ENCODE assay signal across 7 cellular contexts in the genomic region with DNA sequence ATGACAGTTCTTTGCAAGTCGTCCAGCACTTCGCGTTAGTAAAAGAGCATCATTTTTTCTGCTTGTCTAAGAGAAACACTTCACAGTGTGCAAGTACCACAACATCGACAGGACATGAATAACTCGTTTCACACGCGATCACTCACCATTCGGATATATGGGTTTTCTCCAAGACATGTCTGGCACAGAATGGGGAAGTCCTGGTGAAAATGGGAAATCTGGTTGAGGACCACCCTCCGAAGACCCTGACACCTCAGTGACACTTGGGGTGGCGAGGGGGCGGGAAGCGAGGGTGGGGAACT.
A peak's percentile ranks its signal among the peaks of the same experiment; 100 is the strongest.
DNase-seq lines count a peak whose midpoint lies in the region; ATAC-seq and TF ChIP-seq lines count a peak whose summit lies in the region.

No MANE protein-coding gene starts in this region.

- no peaks in the 10 kb centered on the region for H3K9me3 Mint-ChIP-seq in stimulated activated effector memory CD8-positive, alpha-beta T cell treated with anti-CD3 and anti-CD28 coated beads, Interleukin-12 subunit alpha, Interleukin-12 subunit beta, amount 100 ng/mL, for 72 hours
- H3K9me3 Mint-ChIP-seq in activated T-cell treated with anti-CD3 and anti-CD28 coated beads, Interleukin-2, amount 50 U/mL, for 24 hours, result no peaks in the 10 kb centered on the region

- H3K4me3 ChIP-seq in NB4 (ENCODE audit: low read depth, low read length) (peak overlapping the region; percentile 100), fibroblast of mammary gland (ENCODE audit: control insufficient read depth, low read depth, low read length) (peak overlapping the region; percentile 98)

- ATAC-seq in GM19455 (IDR thresholded peaks at IDR 0.05; ENCODE audit: unreplicated experiment) (peak; percentile 11), HG03025 (IDR thresholded peaks at IDR 0.05; ENCODE audit: low FRiP score, unreplicated experiment) (no peak)
- ATAC-seq in stimulated activated effector memory CD8-positive, alpha-beta T cell treated with anti-CD3 and anti-CD28 coated beads, Interleukin-12 subunit alpha, Interleukin-12 subunit beta, amount 100 ng/mL, for 72 hours, result peak; percentile 47

- peaks cover 40% of the 10 kb centered on the region for H3K36me3 Mint-ChIP-seq in stimulated activated effector memory CD8-positive, alpha-beta T cell treated with anti-CD3 and anti-CD28 coated beads, Interleukin-12 subunit alpha, Interleukin-12 subunit beta, amount 100 ng/mL, for 72 hours
- H3K36me3 Mint-ChIP-seq in activated T-cell treated with anti-CD3 and anti-CD28 coated beads, Interleukin-2, amount 50 U/mL, for 24 hours (ENCODE audit: low read depth), result peaks cover 18% of the 10 kb centered on the region

- no peak overlapping the region for H3K4me3 Mint-ChIP-seq in stimulated activated effector memory CD8-positive, alpha-beta T cell treated with anti-CD3 and anti-CD28 coated beads, Interleukin-12 subunit alpha, Interleukin-12 subunit beta, amount 100 ng/mL, for 72 hours
- no peak overlapping the region for H3K4me3 Mint-ChIP-seq in activated T-cell treated with anti-CD3 and anti-CD28 coated beads, Interleukin-2, amount 50 U/mL, for 24 hours

- TF ChIP-seq CTCF in NB4 (IDR thresholded peaks at IDR 0.05; ENCODE audit: low read depth, low read length), result no peak
- TF ChIP-seq CTCF in fibroblast of mammary gland (conservative IDR thresholded peaks at IDR 0.05; ENCODE audit: control insufficient read depth, insufficient read depth, low read depth, low read length), result no peak

- no peaks in the 10 kb centered on the region for H3K4me1 Mint-ChIP-seq in stimulated activated effector memory CD8-positive, alpha-beta T cell treated with anti-CD3 and anti-CD28 coated beads, Interleukin-12 subunit alpha, Interleukin-12 subunit beta, amount 100 ng/mL, for 72 hours
- H3K4me1 Mint-ChIP-seq in activated T-cell treated with anti-CD3 and anti-CD28 coated beads, Interleukin-2, amount 50 U/mL, for 24 hours (ENCODE audit: low read depth), result peaks cover 14% of the 10 kb centered on the region

- no peaks in the 10 kb centered on the region for H3K27me3 Mint-ChIP-seq in activated T-cell treated with anti-CD3 and anti-CD28 coated beads, Interleukin-2, amount 50 U/mL, for 24 hours

- no peak for DNase-seq in NB4 (ENCODE audit: low read depth)
- no peak for DNase-seq in fibroblast of mammary gland (ENCODE audit: low read depth)
- peak in 1 of 2 donors; percentile 5 for DNase-seq in stimulated activated effector memory CD8-positive, alpha-beta T cell treated with anti-CD3 and anti-CD28 coated beads, Interleukin-12 subunit alpha, Interleukin-12 subunit beta, amount 100 ng/mL, for 72 hours (ENCODE audit: low spot score in 2 of 2)
- no peak for DNase-seq in NCI-H1930 (lab: John Stamatoyannopoulos, UW)
- no peak for DNase-seq in activated T-cell treated with anti-CD3 and anti-CD28 coated beads, Interleukin-2, amount 50 U/mL, for 24 hours

- H3K27ac Mint-ChIP-seq in stimulated activated effector memory CD8-positive, alpha-beta T cell treated with anti-CD3 and anti-CD28 coated beads, Interleukin-12 subunit alpha, Interleukin-12 subunit beta, amount 100 ng/mL, for 72 hours, result no peak overlapping the region
- no peak overlapping the region for H3K27ac Mint-ChIP-seq in activated T-cell treated with anti-CD3 and anti-CD28 coated beads, Interleukin-2, amount 50 U/mL, for 24 hours

- no peak for TF ChIP-seq POLR2A in NB4 (IDR thresholded peaks at IDR 0.05; ENCODE audit: extremely low read depth, insufficient read length)
